ENCODE assay signal across 9 cellular contexts in genomic region chr5:982377-983237, GRCh38. TPM values are rescaled to one million over a fixed set of nuclear protein-coding genes. Genes with fewer than 3 reads are reported as not detected.
DNase-seq lines count a peak whose midpoint lies in the region; ATAC-seq, FAIRE-seq and TF ChIP-seq lines count a peak whose summit lies in the region.
"Had no signal": no experiment of that assay in that cellular context is flagged by ENCODE, and none has a peak within 500 bp of the region (broad histone marks: within the 10 kb centered on the region; RNA-seq: fewer than 3 reads in every experiment).

No MANE protein-coding gene starts in this region.

- H3K4me3 ChIP-seq in DND-41 (ENCODE audit: low read depth in 1 of 2, low read length in 2 of 2) (no peak overlapping the region), Karpas-422 (ENCODE audit: low read length) (no peak overlapping the region), K562 (no peak overlapping the region)

- no peak overlapping the region for H3K4me2 ChIP-seq in DND-41 (ENCODE audit: insufficient read depth, low read length)
- no peak overlapping the region for H3K4me2 ChIP-seq in Karpas-422 (ENCODE audit: low read depth, low read length, poor library complexity, severe bottlenecking)
- no peak overlapping the region for H3K4me2 ChIP-seq in K562 (ENCODE audit: insufficient read depth, low read length)

- H3K9me1 ChIP-seq in K562 (ENCODE audit: control insufficient read depth, insufficient read depth, low read length), result no peaks in the 10 kb centered on the region

- H3K9ac ChIP-seq in DND-41 (ENCODE audit: low read depth, low read length) (no peak overlapping the region), Karpas-422 (ENCODE audit: low read length) (no peak overlapping the region), K562 (ENCODE audit: insufficient read depth in 1 of 2, low read depth in 2 of 2, low read length in 2 of 2) (no peak overlapping the region)

- no TSS peak for BruUV-seq in K562 (replicated peaks; lab: Mats Ljungman, UMichigan)

- H3K79me2 ChIP-seq in DND-41 (ENCODE audit: insufficient read depth, low read length) (no peaks in the 10 kb centered on the region), Karpas-422 (ENCODE audit: low read length) (no peaks in the 10 kb centered on the region), K562 (ENCODE audit: control insufficient read depth, insufficient read depth, low read length) (no peaks in the 10 kb centered on the region)

- no peaks in the 10 kb centered on the region for H3K9me2 ChIP-seq in Karpas-422 (replicated peaks; ENCODE audit: insufficient read depth, low read length)

- H3K9me3 ChIP-seq in DND-41 (ENCODE audit: insufficient read depth, low read length, severe bottlenecking) (no peaks in the 10 kb centered on the region), Karpas-422 (ENCODE audit: low read length) (no peaks in the 10 kb centered on the region), K562 (replicated peaks; ENCODE audit: control insufficient read depth, insufficient read depth, low read depth, low read length) (no peaks in the 10 kb centered on the region)

- intact Hi-C loops in K562 (cut with micrococcal nuclease), result loop anchor here (5.0 kb wide), 1 partner anchor 60 kb away; no protein-coding TSS in a partner anchor

- H3K4me3 Mint-ChIP-seq in nephron, result no peak overlapping the region
- H3K4me3 Mint-ChIP-seq in naive thymus-derived CD8-positive, alpha-beta T cell, result no peak overlapping the region
- H3K4me3 Mint-ChIP-seq in activated T-cell treated with anti-CD3 and anti-CD28 coated beads, Interleukin-2, amount 50 U/mL, for 24 hours, result no peak overlapping the region

- no peak for TF ChIP-seq POLR2A in K562 (conservative IDR thresholded peaks at IDR 0.05)

- no peaks in the 10 kb centered on the region for H4K20me1 ChIP-seq in DND-41 (ENCODE audit: insufficient read depth, low read length)
- H4K20me1 ChIP-seq in Karpas-422 (ENCODE audit: insufficient read depth, low read depth, low read length), result no peaks in the 10 kb centered on the region
- no peaks in the 10 kb centered on the region; the same call in 1 of the 2 replicates for H4K20me1 ChIP-seq in K562 (replicated peaks; ENCODE audit: control insufficient read depth, insufficient read depth, low read length)

- peaks cover 10% of the 10 kb centered on the region for H3K27me3 Mint-ChIP-seq in nephron (ENCODE audit: low read depth)
- H3K27me3 Mint-ChIP-seq in naive thymus-derived CD8-positive, alpha-beta T cell, result peaks cover 4 to 36% (median 12%) of the 10 kb centered on the region in 5 donors
- H3K27me3 Mint-ChIP-seq in activated T-cell treated with anti-CD3 and anti-CD28 coated beads, Interleukin-2, amount 50 U/mL, for 24 hours, result peaks cover 35% of the 10 kb centered on the region

- in situ Hi-C loops in K562 (cut with MboI), result no loop called here

- TF ChIP-seq CTCF in DND-41 (IDR thresholded peaks at IDR 0.05; ENCODE audit: borderline replicate concordance, extremely low read depth, low read length, poor library complexity, severe bottlenecking), result no peak
- peak; percentile 47 to 61 (median 50) for TF ChIP-seq CTCF in K562 (IDR thresholded peaks at IDR 0.05 in 2 of 3, conservative IDR thresholded peaks at IDR 0.05 in 1 of 3; ENCODE audit: insufficient read depth in 2 of 3, low read depth in 1 of 3, low read length in 3 of 3)
- peak; percentile 8 to 34 (median 29) for TF ChIP-seq CTCF in nephron (IDR thresholded peaks at IDR 0.05; ENCODE audit: unreplicated experiment in 3 of 3)

- peaks cover 25% of the 10 kb centered on the region for H3K9me3 Mint-ChIP-seq in nephron
- peaks cover 0 to 40% (median 13%) of the 10 kb centered on the region in 9 donors for H3K9me3 Mint-ChIP-seq in naive thymus-derived CD8-positive, alpha-beta T cell
- peaks cover 26% of the 10 kb centered on the region for H3K9me3 Mint-ChIP-seq in activated T-cell treated with anti-CD3 and anti-CD28 coated beads, Interleukin-2, amount 50 U/mL, for 24 hours

- H3K4me1 ChIP-seq in DND-41 (ENCODE audit: insufficient read depth, low read length) (peaks cover 20% of the 10 kb centered on the region), Karpas-422 (ENCODE audit: low read length) (no peaks in the 10 kb centered on the region), K562 (replicated peaks in 1 of 2; ENCODE audit: control insufficient read depth in 2 of 2, insufficient read depth in 2 of 2, low read length in 2 of 2) (peaks cover 0 to 12% of the 10 kb centered on the region in 2 experiments; a peak in 1 of 5 replicates)

- H3K4me1 Mint-ChIP-seq in nephron, result peaks cover 38% of the 10 kb centered on the region
- peaks cover 8 to 14% (median 11%) of the 10 kb centered on the region in 4 donors for H3K4me1 Mint-ChIP-seq in naive thymus-derived CD8-positive, alpha-beta T cell
- H3K4me1 Mint-ChIP-seq in activated T-cell treated with anti-CD3 and anti-CD28 coated beads, Interleukin-2, amount 50 U/mL, for 24 hours (ENCODE audit: low read depth), result peaks cover 11% of the 10 kb centered on the region

- H3K36me3 Mint-ChIP-seq in nephron (ENCODE audit: low read depth), result peaks cover 22% of the 10 kb centered on the region
- H3K36me3 Mint-ChIP-seq in naive thymus-derived CD8-positive, alpha-beta T cell, result peaks cover under 1 to 24% (median 6%) of the 10 kb centered on the region in 3 donors
- H3K36me3 Mint-ChIP-seq in activated T-cell treated with anti-CD3 and anti-CD28 coated beads, Interleukin-2, amount 50 U/mL, for 24 hours (ENCODE audit: low read depth), result peaks cover 3% of the 10 kb centered on the region

- H2AFZ ChIP-seq in DND-41 (ENCODE audit: low read depth, low read length), result no peak overlapping the region
- no peak overlapping the region for H2AFZ ChIP-seq in Karpas-422 (ENCODE audit: low read length)
- H2AFZ ChIP-seq in K562 (ENCODE audit: low read depth, low read length), result no peak overlapping the region

- peak; percentile 48; the same call in 1 of the 3 replicates for ATAC-seq in DND-41 (ENCODE audit: insufficient read depth, low read depth)
- peak; percentile 94 for ATAC-seq in K562
- no peak for ATAC-seq in naive thymus-derived CD8-positive, alpha-beta T cell
- no peak for ATAC-seq in HG02981 (IDR thresholded peaks at IDR 0.05; ENCODE audit: unreplicated experiment)

- 7% methylated on average over 19 of the region's 27 CpGs for WGBS in K562 (ENCODE audit: insufficient coverage, low coverage, missing lambda C conversion rate)

- peak; percentile 45 to 53 for TF ChIP-seq RAD21 in K562 (CRISPR knock-in tag; conservative IDR thresholded peaks at IDR 0.05 in 1 of 2, IDR thresholded peaks at IDR 0.05 in 1 of 2)

- no peak for TF ChIP-seq EP300 in K562 (IDR thresholded peaks at IDR 0.05; ENCODE audit: low read length)

- DNase-seq in DND-41 (no peak), Karpas-422 (peak; percentile 70), K562 (ENCODE audit: extremely low read depth in 1 of 4, low spot score in 3 of 4) (peak; percentile 52 to 71 (median 67)), NOMO-1 treated with dmso at 0.1 percent for 144 hours (lab: John Stamatoyannopoulos, UW; ENCODE audit: unreplicated experiment) (no peak)
- no peak for DNase-seq in naive thymus-derived CD8-positive, alpha-beta T cell
- DNase-seq in activated T-cell treated with anti-CD3 and anti-CD28 coated beads, Interleukin-2, amount 50 U/mL, for 24 hours, result no peak

- POLR2A ChIA-PET in K562 (lab: Yijun Ruan, JAX), result interaction anchor here (0.6 kb wide), 1 partner anchor 14 kb away, joined by 4 read pairs; no protein-coding TSS in a partner anchor
- POLR2A ChIA-PET in naive thymus-derived CD8-positive, alpha-beta T cell (lab: Charles Lee), result no interaction called here

- no peaks in the 10 kb centered on the region for H3K36me3 ChIP-seq in DND-41 (ENCODE audit: insufficient read depth, low read length)
- no peaks in the 10 kb centered on the region for H3K36me3 ChIP-seq in Karpas-422 (ENCODE audit: insufficient read depth, low read length)
- H3K36me3 ChIP-seq in K562 (ENCODE audit: control insufficient read depth, insufficient read depth, low read length), result no peaks in the 10 kb centered on the region

- H3K27me3 ChIP-seq in DND-41 (ENCODE audit: insufficient read depth, low read length, poor library complexity) (no peaks in the 10 kb centered on the region), Karpas-422 (ENCODE audit: low read length) (no peaks in the 10 kb centered on the region), K562 (ENCODE audit: control insufficient read depth in 2 of 2, insufficient read depth in 2 of 2, low read length in 2 of 2) (peaks cover 28 to 42% of the 10 kb centered on the region in 2 experiments)

- CTCF ChIA-PET in K562 (lab: Yijun Ruan, JAX; ENCODE audit: low intra/inter-chr PET ratio), result no interaction called here

- H3K27ac ChIP-seq in DND-41 (ENCODE audit: low read length) (no peak overlapping the region), Karpas-422 (ENCODE audit: low read length) (no peak overlapping the region), K562 (ENCODE audit: extremely low read depth, low read depth, low read length) (no peak overlapping the region)

- FAIRE-seq in K562 (lab: Jason Lieb, UNC), result peak; percentile 48
- FAIRE-seq: H54 had no signal

- no peak overlapping the region for H3K27ac Mint-ChIP-seq in nephron
- peak overlapping the region in 1 of 10 donors; percentile 65 for H3K27ac Mint-ChIP-seq in naive thymus-derived CD8-positive, alpha-beta T cell
- H3K27ac Mint-ChIP-seq in activated T-cell treated with anti-CD3 and anti-CD28 coated beads, Interleukin-2, amount 50 U/mL, for 24 hours, result no peak overlapping the region

TF ChIP-seq in K562, 482 proteins besides CTCF, POLR2A, EP300 and RAD21 (continues in another document):
- no peak for TF ChIP-seq ZNF408 (CRISPR knock-in tag; IDR thresholded peaks at IDR 0.05; ENCODE audit: low read depth)

RNA-seq across cellular contexts. Expression of gene NKD2, which starts 26.0 kb away (rescaled TPM):
- total RNA-seq in Karpas-422 (2014; rRNA removed; shearing (Covaris generic); ENCODE audit: low replicate concordance), result not detected in 2 replicates
- total RNA-seq in K562 (2011; cell fraction: chromatin; rRNA removed; ENCODE audit: low replicate concordance), result 0.55 and 2.0 TPM in 2 replicates
- total RNA-seq in K562 (2011; cell fraction: nucleolus; rRNA removed), result 0.67 and 1.7 TPM in 2 replicates
- 0.37 TPM in 1 of 2 replicates, not detected in the other for total RNA-seq in K562 (2011; cell fraction: nucleoplasm; rRNA removed)
- total RNA-seq in K562 (2014; rRNA removed) (0.12 and 0.64 TPM in 2 replicates), K562 (2014; rRNA removed; fragmentation: Illumina TruSeq; extraction: Trizol) (not detected in 2 replicates), K562 (2015; rRNA removed; fragmentation: Illumina TruSeq; extraction: Trizol) (not detected in 2 replicates), K562 (2021) (0.35 and 0.38 TPM in 2 replicates)
- polyA plus RNA-seq in K562 (2011; rRNA removed) (0.20 and 0.65 TPM in 2 replicates), K562 (2014; fragmentation: Illumina TruSeq; extraction: Trizol) (not detected in 2 replicates), K562 (2014; fragmentation: Nextera tagmentation; extraction: Ambion mirVana) (not detected), K562 (2014; rRNA removed) (0.09 TPM in 1 of 2 replicates, not detected in the other)
- 0.29 TPM in 1 of 2 replicates, not detected in the other for polyA plus RNA-seq in K562 (2011; cell fraction: cytosol; rRNA removed)
- polyA plus RNA-seq in K562 (2011; cell fraction: nucleus; rRNA removed), result 3.0 and 5.0 TPM in 2 replicates
- polyA plus RNA-seq in K562 (2012), result 0.16 and 0.98 TPM in 2 replicates
- polyA minus RNA-seq in K562 (2011; rRNA and poly(A)+ RNA removed), result not detected in 2 replicates
- 1.3 TPM in 1 of 2 replicates, not detected in the other for polyA minus RNA-seq in K562 (2011; cell fraction: cytosol; rRNA and poly(A)+ RNA removed)
- 1.00 and 1.3 TPM in 2 replicates for polyA minus RNA-seq in K562 (2011; cell fraction: nucleus; rRNA and poly(A)+ RNA removed)
- not detected for total RNA-seq in naive thymus-derived CD8-positive, alpha-beta T cell
- under 1 TPM in 1 of 3 donors, not detected in 2; 0.14 TPM for polyA plus RNA-seq in naive thymus-derived CD8-positive, alpha-beta T cell

Comparison
In these comparisons a context has a peak if more than half of its experiments do, and no peak if none do; other contexts are left out.
1. ATAC-seq: peak in DND-41 (single experiment) and K562 (single experiment); none in naive thymus-derived CD8-positive, alpha-beta T cell (0 of 2) and HG02981 (single experiment).
2. DNase-seq: peak in Karpas-422 (single experiment) and K562 (4 of 4); none in DND-41 (single experiment), naive thymus-derived CD8-positive, alpha-beta T cell (0 of 10), NOMO-1 treated with dmso at 0.1 percent for 144 hours (single experiment) and activated T-cell treated with anti-CD3 and anti-CD28 coated beads, Interleukin-2, amount 50 U/mL, for 24 hours (single experiment).